19 cellular contexts compared by ENCODE assay signal in the genomic region with DNA sequence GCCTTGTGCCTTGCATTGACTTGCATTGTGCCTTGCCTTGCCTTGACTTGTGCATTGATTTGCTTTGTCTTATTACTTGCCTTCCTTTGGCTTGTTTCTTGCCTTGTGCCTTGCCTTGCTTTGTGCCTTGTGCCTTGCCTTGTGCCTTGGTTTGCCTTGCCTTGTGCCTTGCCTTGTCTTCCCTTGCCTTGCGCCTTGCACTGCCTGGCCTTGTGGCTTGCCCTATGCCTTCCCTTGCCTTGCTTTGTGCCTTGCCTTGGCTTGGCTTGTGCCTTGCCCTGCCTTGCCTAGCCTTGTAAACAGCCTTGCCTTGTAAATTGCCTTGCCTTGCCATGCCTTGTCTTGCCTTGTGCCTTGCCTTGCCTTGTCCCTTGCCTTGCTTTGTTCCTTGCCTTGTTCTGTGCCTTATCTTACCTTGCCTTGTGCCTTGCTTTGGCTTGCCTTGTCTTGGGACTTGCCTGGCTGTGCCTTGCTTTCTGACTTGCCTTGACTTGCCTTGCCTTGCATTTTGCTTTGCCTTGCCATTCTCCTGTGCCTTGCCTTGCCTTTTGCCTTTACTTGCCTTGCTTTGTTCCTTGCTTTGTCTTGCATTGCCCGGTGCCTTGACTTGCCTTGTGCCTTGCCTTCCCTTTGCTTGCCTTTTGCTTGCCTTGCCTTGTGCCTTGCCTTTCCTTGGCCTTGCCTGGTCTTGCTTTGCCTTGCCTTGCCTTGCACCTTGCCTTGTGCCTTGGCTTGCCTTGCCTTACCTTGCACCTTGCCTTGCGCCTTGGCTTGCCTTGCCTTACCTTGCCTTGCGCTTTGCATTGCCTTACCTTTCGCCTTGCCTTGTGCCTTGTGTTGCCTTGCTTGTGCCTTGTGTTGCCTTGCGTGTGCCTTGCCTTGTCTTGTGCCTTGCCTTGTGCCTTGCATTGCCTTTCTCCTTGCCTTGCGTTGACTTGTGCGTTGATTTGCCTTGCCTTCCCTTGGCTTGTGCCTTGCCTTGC.
A peak's percentile ranks its signal among the peaks of the same experiment; 100 is the strongest.
DNase-seq lines count a peak whose midpoint lies in the region; ATAC-seq, FAIRE-seq and TF ChIP-seq lines count a peak whose summit lies in the region.
"Had no signal": no experiment of that assay in that cellular context is flagged by ENCODE, and none has a peak within 500 bp of the region (broad histone marks: within the 10 kb centered on the region; RNA-seq: fewer than 3 reads in every experiment).

No MANE protein-coding gene starts in this region.

- no peak overlapping the region for H3K4me3 Mint-ChIP-seq in T-helper 2 cell treated with Interferon-gamma antibody and Interleukin-4, amounts not matched to agents 5 μg/mL and 100 μg/mL, for 36 hours
- H3K4me3 Mint-ChIP-seq in endothelial cell (ENCODE audit: unreplicated experiment): no peak overlapping the region
- H3K4me3 Mint-ChIP-seq: CD4-positive, alpha-beta memory T cell; HFFc6 had no signal

- no peak overlapping the region for H3K9ac ChIP-seq in kidney (ENCODE audit: low read length in 2 of 2)
- H3K9ac ChIP-seq: GM23248 had no signal

- DNase-seq in A549 (ENCODE audit: low read depth in 1 of 2, low spot score in 1 of 2) (no peak), bronchial epithelial cell (ENCODE audit: low read depth) (no peak), kidney (peak; percentile 54), sciatic nerve (ENCODE audit: low spot score) (peak; percentile 21), NCI-H2171 (lab: John Stamatoyannopoulos, UW) (no peak), endothelial cell (ENCODE audit: low spot score) (no peak), ovary (no peak)
- no peak for DNase-seq in T-helper 2 cell treated with Interferon-gamma antibody and Interleukin-4, amounts not matched to agents 5 μg/mL and 100 μg/mL, for 36 hours (ENCODE audit: low spot score)
- DNase-seq: BE2C; CD4-positive, alpha-beta memory T cell; DMS79; GM23248; HCEC 1CT; HFFc6 had no signal

- H3K27me3 ChIP-seq in bronchial epithelial cell (ENCODE audit: control insufficient read depth, insufficient read depth, low read length): no peaks in the 10 kb centered on the region
- H3K27me3 ChIP-seq in ovary: no peaks in the 10 kb centered on the region
- H3K27me3 ChIP-seq: BE2C had no signal

- no peak overlapping the region for H3K4me3 ChIP-seq in A549
- H3K4me3 ChIP-seq in bronchial epithelial cell (ENCODE audit: low read depth, low read length): no peak overlapping the region
- no peak overlapping the region for H3K4me3 ChIP-seq in kidney (ENCODE audit: low read length in 2 of 2)
- no peak overlapping the region for H3K4me3 ChIP-seq in ovary
- H3K4me3 ChIP-seq: GM12878, GM23248 had no signal

- TF ChIP-seq CTCF in A549 (IDR thresholded peaks at IDR 0.05): no peak
- TF ChIP-seq CTCF in bronchial epithelial cell (IDR thresholded peaks at IDR 0.05; ENCODE audit: insufficient read depth, low read length, severe bottlenecking): no peak
- TF ChIP-seq CTCF in kidney (IDR thresholded peaks at IDR 0.05; ENCODE audit: borderline replicate concordance, extremely low read depth, insufficient read depth): no peak
- no peak for TF ChIP-seq CTCF in endothelial cell (IDR thresholded peaks at IDR 0.05; ENCODE audit: unreplicated experiment)
- TF ChIP-seq CTCF in ovary (IDR thresholded peaks at IDR 0.05): no peak

- no peak overlapping the region for H3K4me2 ChIP-seq in A549

- H3K36me3 ChIP-seq in bronchial epithelial cell (ENCODE audit: control insufficient read depth, insufficient read depth, low read length) (no peaks in the 10 kb centered on the region), kidney (ENCODE audit: control insufficient read depth in 1 of 2, insufficient read depth in 2 of 2, low read length in 2 of 2) (no peaks in the 10 kb centered on the region), ovary (no peaks in the 10 kb centered on the region)
- H3K36me3 ChIP-seq: BE2C had no signal

- CTCF ChIA-PET in A549 (lab: Yijun Ruan, JAX): no interaction called here

- TF ChIP-seq RAD21 in A549 (conservative IDR thresholded peaks at IDR 0.05 in 1 of 2, IDR thresholded peaks at IDR 0.05 in 1 of 2): no peak

- H3K4me1 ChIP-seq in A549: no peaks in the 10 kb centered on the region
- H3K4me1 ChIP-seq in kidney (ENCODE audit: control insufficient read depth in 1 of 2, insufficient read depth in 1 of 2, low read depth in 1 of 2, low read length in 2 of 2): no peaks in the 10 kb centered on the region
- no peaks in the 10 kb centered on the region for H3K4me1 ChIP-seq in ovary (ENCODE audit: insufficient read depth)
- H3K4me1 ChIP-seq: BE2C had no signal

- no peaks in the 10 kb centered on the region for H3K9me3 ChIP-seq in A549
- H3K9me3 ChIP-seq in kidney (ENCODE audit: control insufficient read depth in 1 of 2, low read length in 2 of 2): no peaks in the 10 kb centered on the region
- no peaks in the 10 kb centered on the region for H3K9me3 ChIP-seq in ovary
- H3K9me3 ChIP-seq: BE2C had no signal

- FAIRE-seq in A549 (lab: Jason Lieb, UNC) (peak; percentile 23), bronchial epithelial cell (lab: Jason Lieb, UNC) (peak; percentile 40), kidney (lab: Jason Lieb, UNC) (no peak)
- FAIRE-seq: A204.1, GM12878, GM18507, HepG2 had no signal

- intact Hi-C loops in kidney (cut with DNase I): no loop called here
- intact Hi-C loops in sciatic nerve (cut with DNase I): no loop called here
- intact Hi-C loops in ovary (cut with DNase I): no loop called here

- no peaks in the 10 kb centered on the region for H3K36me3 Mint-ChIP-seq in T-helper 2 cell treated with Interferon-gamma antibody and Interleukin-4, amounts not matched to agents 5 μg/mL and 100 μg/mL, for 36 hours (ENCODE audit: low read depth)
- H3K36me3 Mint-ChIP-seq in endothelial cell (ENCODE audit: low read depth, unreplicated experiment): peaks cover 4% of the 10 kb centered on the region
- H3K36me3 Mint-ChIP-seq: CD4-positive, alpha-beta memory T cell had no signal

- no peaks in the 10 kb centered on the region for H3K4me1 Mint-ChIP-seq in T-helper 2 cell treated with Interferon-gamma antibody and Interleukin-4, amounts not matched to agents 5 μg/mL and 100 μg/mL, for 36 hours (ENCODE audit: low read depth)
- no peaks in the 10 kb centered on the region for H3K4me1 Mint-ChIP-seq in endothelial cell (ENCODE audit: unreplicated experiment)
- H3K4me1 Mint-ChIP-seq: CD4-positive, alpha-beta memory T cell had no signal

- H3K27ac Mint-ChIP-seq in T-helper 2 cell treated with Interferon-gamma antibody and Interleukin-4, amounts not matched to agents 5 μg/mL and 100 μg/mL, for 36 hours: no peak overlapping the region
- no peak overlapping the region for H3K27ac Mint-ChIP-seq in endothelial cell (ENCODE audit: unreplicated experiment)
- H3K27ac Mint-ChIP-seq: CD4-positive, alpha-beta memory T cell; HFFc6 had no signal

- H3K27ac ChIP-seq in A549: no peak overlapping the region
- H3K27ac ChIP-seq in kidney (ENCODE audit: low read depth in 2 of 2, low read length in 2 of 2): no peak overlapping the region
- H3K27ac ChIP-seq in ovary: no peak overlapping the region
- H3K27ac ChIP-seq: C4-2B, GM23248 had no signal

- peaks cover 15% of the 10 kb centered on the region for H3K9me3 Mint-ChIP-seq in T-helper 2 cell treated with Interferon-gamma antibody and Interleukin-4, amounts not matched to agents 5 μg/mL and 100 μg/mL, for 36 hours
- no peaks in the 10 kb centered on the region for H3K9me3 Mint-ChIP-seq in endothelial cell (ENCODE audit: unreplicated experiment)
- H3K9me3 Mint-ChIP-seq: HFFc6 had no signal

- TF ChIP-seq POLR2A in A549 (IDR thresholded peaks at IDR 0.05; ENCODE audit: low read length) (no peak), ovary (IDR thresholded peaks at IDR 0.05) (no peak)

- no peaks in the 10 kb centered on the region for H3K27me3 Mint-ChIP-seq in T-helper 2 cell treated with Interferon-gamma antibody and Interleukin-4, amounts not matched to agents 5 μg/mL and 100 μg/mL, for 36 hours (ENCODE audit: low read depth)
- H3K27me3 Mint-ChIP-seq in endothelial cell (ENCODE audit: unreplicated experiment): peaks cover 18% of the 10 kb centered on the region
- H3K27me3 Mint-ChIP-seq: CD4-positive, alpha-beta memory T cell had no signal

- ATAC-seq in A549: no peak
- ATAC-seq in sciatic nerve: no peak
- ATAC-seq: GM12878, HepG2 had no signal

- POLR2A ChIA-PET in A549 (lab: Yijun Ruan, JAX): no interaction called here

- 44% methylated on average over 8 of the region's 8 CpGs for WGBS in A549 (ENCODE audit: missing lambda C conversion rate)
- 87 to 88% (median 88%) methylated on average over 8 of the region's 8 CpGs for WGBS in ovary, 3 donors

- TF ChIP-seq EP300 in A549 (IDR thresholded peaks at IDR 0.05) (no peak), ovary (IDR thresholded peaks at IDR 0.05) (no peak)

TF ChIP-seq in A549, 52 proteins besides CTCF, POLR2A, EP300 and RAD21:
- TF ChIP-seq HOXA7 (CRISPR knock-in tag; IDR thresholded peaks at IDR 0.05) (no peak), TFCP2L1 (CRISPR knock-in tag; IDR thresholded peaks at IDR 0.05) (no peak)

Comparison
In these comparisons a context has a peak if more than half of its experiments do, and no peak if none do; other contexts are left out.
1. DNase-seq: peak in kidney (single experiment) and sciatic nerve (single experiment); none in A549 (0 of 2), bronchial epithelial cell (single experiment), NCI-H2171 (single experiment), T-helper 2 cell treated with Interferon-gamma antibody and Interleukin-4, amounts not matched to agents 5 μg/mL and 100 μg/mL, for 36 hours (single experiment), endothelial cell (single experiment) and ovary (0 of 5).